10 cellular contexts compared by ENCODE assay signal in genomic region chr1:8259498-8260290, GRCh38. TPM values are rescaled to one million over a fixed set of nuclear protein-coding genes. Genes with fewer than 3 reads are reported as not detected.
DNase-seq lines count a peak whose midpoint lies in the region; ATAC-seq and TF ChIP-seq lines count a peak whose summit lies in the region.
"Had no signal": no experiment of that assay in that cellular context is flagged by ENCODE, and none has a peak within 500 bp of the region (broad histone marks: within the 10 kb centered on the region; RNA-seq: fewer than 3 reads in every experiment).

No MANE protein-coding gene starts in this region.

- no peak for TF ChIP-seq CTCF in Panc1 (IDR thresholded peaks at IDR 0.05)
- no peak for TF ChIP-seq CTCF in psoas muscle (IDR thresholded peaks at IDR 0.05)

- H3K4me3 ChIP-seq in Panc1 (ENCODE audit: low read depth in 2 of 2, low read length in 2 of 2): peak overlapping the region; percentile 4 to 25; a peak in 3 of 4 replicates
- peak overlapping the region; percentile 9 for H3K4me3 ChIP-seq in psoas muscle

- BruUV-seq in Panc1 (replicated peaks; lab: Mats Ljungman, UMichigan): no TSS peak

- CTCF ChIA-PET in Panc1 (lab: Charles Lee): interaction anchor here (0.6 kb wide), 1 partner anchor 1262 kb away, joined by 4 read pairs; no protein-coding TSS in a partner anchor

- H3K9me3 ChIP-seq in Panc1 (ENCODE audit: control insufficient read depth, insufficient read depth, low read depth, low read length) (no peaks in the 10 kb centered on the region), psoas muscle (no peaks in the 10 kb centered on the region)

- POLR2A ChIA-PET in Panc1 (lab: Charles Lee): interaction anchor here (0.5 to 0.6 kb wide), 2 partner anchors 93 to 171 kb away, joined by 5 to 9 read pairs; no protein-coding TSS in a partner anchor

- no peaks in the 10 kb centered on the region for H3K27me3 ChIP-seq in Panc1 (ENCODE audit: control insufficient read depth, insufficient read depth, low read length)
- no peaks in the 10 kb centered on the region for H3K27me3 ChIP-seq in psoas muscle (ENCODE audit: insufficient read depth in 3 of 3, low read length in 2 of 3)

- DNase-seq in EH (ENCODE audit: low read depth) (peak; percentile 78), Panc1 (ENCODE audit: low read depth, low spot score) (peak; percentile 81), fibroblast of gingiva (ENCODE audit: low read depth) (peak; percentile 73), psoas muscle (peak; percentile 45 to 69), NCI-H187 (lab: John Stamatoyannopoulos, UW) (no peak)
- DNase-seq: activated CD8-positive, alpha-beta T cell treated with anti-CD3 and anti-CD28 coated beads for 36 hours; stimulated activated naive CD8-positive, alpha-beta T cell treated with anti-CD3 and anti-CD28 coated beads, Interleukin-15, Interleukin-2, amounts not matched to agents 100 U/mL and 50 U/mL, for 24 hours had no signal

- H3K36me3 ChIP-seq in Panc1 (ENCODE audit: control insufficient read depth, insufficient read depth, low read length) (no peaks in the 10 kb centered on the region), psoas muscle (ENCODE audit: insufficient read depth in 1 of 2, low read depth in 1 of 2) (no peaks in the 10 kb centered on the region)

- intact Hi-C loops in Panc1 (cut with micrococcal nuclease; ENCODE audit: unreplicated experiment) (no loop called here), psoas muscle (cut with DNase I) (no loop called here)

- in situ Hi-C loops in Panc1 (cut with HindIII; ENCODE audit: low pct_unique_long_range_greater_than_20kb, low sequenced_read_pairs): no loop called here

- ATAC-seq in Panc1 (peak; percentile 85), psoas muscle (peak; percentile 66 to 87 (median 84)), HG03521 (IDR thresholded peaks at IDR 0.05; ENCODE audit: unreplicated experiment) (no peak), HG03097 (IDR thresholded peaks at IDR 0.05; ENCODE audit: low FRiP score, unreplicated experiment) (no peak), GM21526 (IDR thresholded peaks at IDR 0.05; ENCODE audit: low FRiP score, unreplicated experiment) (no peak)
- ATAC-seq: activated CD8-positive, alpha-beta T cell treated with anti-CD3 and anti-CD28 coated beads for 36 hours; stimulated activated naive CD8-positive, alpha-beta T cell treated with anti-CD3 and anti-CD28 coated beads, Interleukin-15, Interleukin-2, amounts not matched to agents 100 U/mL and 50 U/mL, for 24 hours had no signal

- 26 to 32% (median 29%) methylated on average over 13 of the region's 13 CpGs for WGBS in psoas muscle, 3 donors

- H3K4me1 ChIP-seq in Panc1 (ENCODE audit: control insufficient read depth, insufficient read depth, low read length) (peaks cover 34% of the 10 kb centered on the region), psoas muscle (peaks cover 6% of the 10 kb centered on the region)

- peak overlapping the region; percentile 97 for H3K27ac ChIP-seq in Panc1 (ENCODE audit: low read length)
- H3K27ac ChIP-seq in psoas muscle: peak overlapping the region; percentile 54

RNA-seq across cellular contexts. Expression of gene SLC45A1, which starts 58.2 kb away (rescaled TPM):
- total RNA-seq in Panc1 (2021; ENCODE audit: unreplicated experiment) (11.3 TPM), psoas muscle (1 to 10 TPM in 1 of 4 donors, under 1 TPM in 3; 0.44 to 1.4 (median 0.89) TPM)
- polyA plus RNA-seq in Panc1 (2012; ENCODE audit: insufficient read length): 49.4 TPM
- 1 to 10 TPM in 1 of 3 donors, under 1 TPM in 2; 0.60 to 1.1 (median 0.96) TPM for polyA plus RNA-seq in psoas muscle

Comparison
In these comparisons a context has a peak if more than half of its experiments do, and no peak if none do; other contexts are left out.
1. DNase-seq: peak in EH (single experiment), Panc1 (single experiment), fibroblast of gingiva (single experiment) and psoas muscle (2 of 2); none in NCI-H187 (0 of 2).
2. ATAC-seq: peak in Panc1 (single experiment) and psoas muscle (4 of 4); none in HG03521 (single experiment), HG03097 (single experiment) and GM21526 (single experiment).